Comparison of ENCODE assay signal across 1 cellular context in genomic region chr20:45345104-45345936, GRCh38.
TF ChIP-seq lines count a peak whose summit lies in the region.

No MANE protein-coding gene starts in this region.

TF ChIP-seq in H1, 55 proteins besides CTCF, POLR2A, EP300 and RAD21:
- TF ChIP-seq PHF8 (conservative IDR thresholded peaks at IDR 0.05; ENCODE audit: low read depth, low read length): no peak
- no peak for TF ChIP-seq KDM4A (IDR thresholded peaks at IDR 0.05; ENCODE audit: low read depth, low read length, severe bottlenecking)
- no peak for TF ChIP-seq JUND (IDR thresholded peaks at IDR 0.05; ENCODE audit: low read length)
- TF ChIP-seq TAF7 (optimal IDR thresholded peaks at IDR 0.05; ENCODE audit: borderline replicate concordance, low read depth, low read length): no peak
- TF ChIP-seq, protein P1, sequence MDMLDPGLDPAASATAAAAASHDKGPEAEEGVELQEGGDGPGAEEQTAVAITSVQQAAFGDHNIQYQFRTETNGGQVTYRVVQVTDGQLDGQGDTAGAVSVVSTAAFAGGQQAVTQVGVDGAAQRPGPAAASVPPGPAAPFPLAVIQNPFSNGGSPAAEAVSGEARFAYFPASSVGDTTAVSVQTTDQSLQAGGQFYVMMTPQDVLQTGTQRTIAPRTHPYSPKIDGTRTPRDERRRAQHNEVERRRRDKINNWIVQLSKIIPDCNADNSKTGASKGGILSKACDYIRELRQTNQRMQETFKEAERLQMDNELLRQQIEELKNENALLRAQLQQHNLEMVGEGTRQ (IDR thresholded peaks at IDR 0.05; ENCODE audit: low read length): no peak
- TF ChIP-seq, protein P2, sequence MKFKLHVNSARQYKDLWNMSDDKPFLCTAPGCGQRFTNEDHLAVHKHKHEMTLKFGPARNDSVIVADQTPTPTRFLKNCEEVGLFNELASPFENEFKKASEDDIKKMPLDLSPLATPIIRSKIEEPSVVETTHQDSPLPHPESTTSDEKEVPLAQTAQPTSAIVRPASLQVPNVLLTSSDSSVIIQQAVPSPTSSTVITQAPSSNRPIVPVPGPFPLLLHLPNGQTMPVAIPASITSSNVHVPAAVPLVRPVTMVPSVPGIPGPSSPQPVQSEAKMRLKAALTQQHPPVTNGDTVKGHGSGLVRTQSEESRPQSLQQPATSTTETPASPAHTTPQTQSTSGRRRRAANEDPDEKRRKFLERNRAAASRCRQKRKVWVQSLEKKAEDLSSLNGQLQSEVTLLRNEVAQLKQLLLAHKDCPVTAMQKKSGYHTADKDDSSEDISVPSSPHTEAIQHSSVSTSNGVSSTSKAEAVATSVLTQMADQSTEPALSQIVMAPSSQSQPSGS (IDR thresholded peaks at IDR 0.05; ENCODE audit: low read length): no peak
- no peak for TF ChIP-seq GABPA (IDR thresholded peaks at IDR 0.05; ENCODE audit: borderline replicate concordance, insufficient read depth, low read length)
- no peak for TF ChIP-seq SIX5 (IDR thresholded peaks at IDR 0.05; ENCODE audit: low read depth, low read length)
- no peak for TF ChIP-seq BCL11A (IDR thresholded peaks at IDR 0.05; ENCODE audit: low read depth in 2 of 2, low read length in 2 of 2)
- TF ChIP-seq CBX5 (IDR thresholded peaks at IDR 0.05; ENCODE audit: low read depth, low read length): no peak
TF ChIP-seq in H1: peak in this region for 0.
